In the genomic region with DNA sequence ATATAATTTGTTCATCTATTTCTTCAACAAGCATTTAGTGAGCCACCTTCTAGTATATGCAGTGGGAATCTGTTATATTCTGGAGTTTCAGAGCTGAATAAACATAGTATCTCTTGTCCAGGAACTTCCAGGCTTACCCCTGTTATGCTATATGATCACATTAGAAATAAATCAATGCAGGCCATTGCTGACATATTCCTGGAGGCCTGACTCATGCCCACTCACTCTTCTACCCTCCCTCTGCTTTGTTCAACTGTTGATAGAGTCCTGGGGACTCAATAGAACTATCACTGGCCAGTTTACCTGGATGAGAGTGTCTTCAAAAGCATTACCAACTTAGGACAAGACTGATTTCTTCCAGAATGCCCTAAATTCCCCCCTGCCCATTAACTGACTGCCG, we compare ENCODE assay signal across 18 cellular contexts. TPM values are rescaled to one million over a fixed set of nuclear protein-coding genes. Genes with fewer than 3 reads are reported as not detected.
DNase-seq lines count a peak whose midpoint lies in the region; ATAC-seq and TF ChIP-seq lines count a peak whose summit lies in the region.
"Had no signal": no experiment of that assay in that cellular context is flagged by ENCODE, and none has a peak within 500 bp of the region (broad histone marks: within the 10 kb centered on the region; RNA-seq: fewer than 3 reads in every experiment).

No MANE protein-coding gene starts in this region.

- dilution Hi-C loops in IMR-90 (cut with HindIII; ENCODE audit: low sequenced_read_pairs, unreplicated experiment): no loop called here

- H3F3A ChIP-seq in MM.1S (ENCODE audit: insufficient read depth, low read length): no peaks in the 10 kb centered on the region

- no peak for TF ChIP-seq RAD21 in IMR-90 (IDR thresholded peaks at IDR 0.05; ENCODE audit: low read length)

- ATAC-seq in IMR-90 (ENCODE audit: low read depth) (peak; percentile 91), HG03439 (IDR thresholded peaks at IDR 0.05; ENCODE audit: unreplicated experiment) (no peak)
- ATAC-seq: left lobe of liver; stimulated activated memory B cell treated with anti-CD40 and anti-IgM and Interleukin-4, amounts not matched to agents 10 μg/mL and 1 μg/mL and 100 μg/mL, for 72 hours had no signal

- TF ChIP-seq POLR2A in IMR-90 (IDR thresholded peaks at IDR 0.05; ENCODE audit: low read depth, low read length): no peak

- H3K4me1 ChIP-seq in ACC112 (ENCODE audit: control insufficient read depth, insufficient read depth, low read length, unreplicated experiment) (peaks cover 32% of the 10 kb centered on the region), IMR-90 (ENCODE audit: control insufficient read depth, insufficient read depth, low read length) (peaks cover 4% of the 10 kb centered on the region; the same call in 1 of the 2 replicates), MM.1S (ENCODE audit: low read length) (no peaks in the 10 kb centered on the region)

- no TSS peak for BruUV-seq in IMR-90 (replicated peaks; lab: Mats Ljungman, UMichigan)

- intact Hi-C loops in IMR-90 (cut with micrococcal nuclease): no loop called here

- H3K27ac ChIP-seq in ACC112 (ENCODE audit: low read depth, low read length) (peak overlapping the region; percentile 7; the same call in 1 of the 2 replicates), IMR-90 (ENCODE audit: insufficient read depth, low read length) (no peak overlapping the region), brain microvascular endothelial cell (no peak overlapping the region), MM.1S (ENCODE audit: low read length) (no peak overlapping the region)
- H3K27ac ChIP-seq: epithelial cell of prostate had no signal

- H3K9me2 ChIP-seq in MM.1S (replicated peaks; ENCODE audit: insufficient read depth, low read length): no peaks in the 10 kb centered on the region

- H3K9ac ChIP-seq in IMR-90 (ENCODE audit: low read depth, low read length) (no peak overlapping the region), MM.1S (ENCODE audit: low read length) (no peak overlapping the region)

- no peak overlapping the region; the same call in 1 of the 2 replicates for H2BK20ac ChIP-seq in IMR-90 (ENCODE audit: low read depth, low read length)

- no peaks in the 10 kb centered on the region for H3K79me1 ChIP-seq in IMR-90 (ENCODE audit: low read depth in 1 of 2, low read length in 2 of 2)

- WGBS in IMR-90 (ENCODE audit: extremely low coverage in 2 of 2, insufficient read length in 1 of 2), 2 experiments: 80% methylated on average over 1 of the region's 1 CpG; no CpG with 5 or more reads in 1 of the 2 experiments

- POLR2A ChIA-PET in IMR-90 (lab: Charles Lee; ENCODE audit: unreplicated experiment): no interaction called here

- H3K4ac ChIP-seq in IMR-90 (ENCODE audit: low read depth, low read length): 0 out of 2 replicates have a peak overlapping the region, but pooled peaks have one; percentile 21

- no peak overlapping the region for H3K18ac ChIP-seq in IMR-90 (ENCODE audit: low read depth, low read length)

- H2AFZ ChIP-seq in ACC112 (ENCODE audit: low read length, unreplicated experiment) (no peak overlapping the region), IMR-90 (replicated peaks; ENCODE audit: low read length, poor library complexity) (no peak overlapping the region), MM.1S (ENCODE audit: low read length) (no peak overlapping the region)

- H4K91ac ChIP-seq in IMR-90 (ENCODE audit: insufficient read depth, low read depth, low read length): no peak overlapping the region

- no peaks in the 10 kb centered on the region for H4K20me1 ChIP-seq in IMR-90 (ENCODE audit: insufficient read depth, low read length)
- no peaks in the 10 kb centered on the region for H4K20me1 ChIP-seq in MM.1S (ENCODE audit: insufficient read depth, low read length)

- CTCF ChIA-PET in IMR-90 (lab: Yijun Ruan, JAX): interaction anchor here (0.7 kb wide), 1 partner anchor 9 kb away, joined by 3 read pairs; no protein-coding TSS in a partner anchor

- peak overlapping the region; percentile 63; the same call in 1 of the 2 replicates for H2BK120ac ChIP-seq in IMR-90 (ENCODE audit: low read depth, low read length)

- peak; percentile 78 for DNase-seq in IMR-90
- peak; percentile 32 for DNase-seq in brain microvascular endothelial cell
- peak; percentile 79 for DNase-seq in left kidney (ENCODE audit: low read depth, low spot score)
- no peak for DNase-seq in T-helper 2 cell
- DNase-seq in middle frontal gyrus (ENCODE audit: extremely low spot score, low spot score): no peak
- DNase-seq in MM.1S: no peak
- DNase-seq: 8988T; activated B cell treated with CpG ODN at 0.5 μM for 24 hours; activated T-cell treated with anti-CD3 and anti-CD28 coated beads, Interleukin-2, amount 50 U/mL, for 48 hours; GDM1; Karpas-422; nucleus accumbens; RPMI8226 had no signal

- H4K5ac ChIP-seq in IMR-90 (ENCODE audit: low read depth, low read length): no peak overlapping the region

- H3K9me3 ChIP-seq in IMR-90 (ENCODE audit: control insufficient read depth, insufficient read depth, low read length) (no peaks in the 10 kb centered on the region), MM.1S (replicated peaks; ENCODE audit: insufficient read depth, low read length) (no peaks in the 10 kb centered on the region)

- H3K56ac ChIP-seq in IMR-90 (ENCODE audit: extremely low read depth, insufficient read depth, low read length): no peak overlapping the region

- no peak overlapping the region for H3K4me3 ChIP-seq in ACC112 (ENCODE audit: low read depth, low read length)
- no peak overlapping the region for H3K4me3 ChIP-seq in IMR-90 (ENCODE audit: insufficient read depth, low read depth, low read length)
- H3K4me3 ChIP-seq in brain microvascular endothelial cell (ENCODE audit: low read depth, low read length): no peak overlapping the region
- H3K4me3 ChIP-seq in MM.1S (ENCODE audit: low read length): no peak overlapping the region

- H3K9me1 ChIP-seq in IMR-90 (ENCODE audit: insufficient read depth, low read length): peaks cover 8% of the 10 kb centered on the region

- no peak overlapping the region for H2AK9ac ChIP-seq in IMR-90 (replicated peaks; ENCODE audit: low read depth, low read length, poor library complexity)

- H3K4me2 ChIP-seq in IMR-90 (ENCODE audit: low read depth, low read length) (no peak overlapping the region), MM.1S (ENCODE audit: low read depth, low read length) (no peak overlapping the region)

- no peaks in the 10 kb centered on the region for H3K79me2 ChIP-seq in ACC112 (ENCODE audit: control insufficient read depth, insufficient read depth, low read length, unreplicated experiment)
- H3K79me2 ChIP-seq in MM.1S (ENCODE audit: low read length): no peaks in the 10 kb centered on the region

- no peak overlapping the region for H2AK5ac ChIP-seq in IMR-90 (ENCODE audit: low read depth, low read length)

- no peak overlapping the region for H3K23ac ChIP-seq in IMR-90 (ENCODE audit: low read depth, low read length)

- in situ Hi-C loops in IMR-90 (cut with MboI; ENCODE audit: low sequenced_read_pairs) (no loop called here), brain microvascular endothelial cell (cut with HindIII; ENCODE audit: low pct_ligation_motif_present, low sequenced_read_pairs) (no loop called here)

- no peak for TF ChIP-seq CTCF in IMR-90 (conservative IDR thresholded peaks at IDR 0.05; ENCODE audit: low read depth, low read length)
- TF ChIP-seq CTCF in brain microvascular endothelial cell (IDR thresholded peaks at IDR 0.05; ENCODE audit: low read depth, low read length, missing control alignments): no peak
- no peak for TF ChIP-seq CTCF in MM.1S (IDR thresholded peaks at IDR 0.05; ENCODE audit: low read length)

- H2BK15ac ChIP-seq in IMR-90 (ENCODE audit: low read depth, low read length): no peak overlapping the region

- no peaks in the 10 kb centered on the region for H3K36me3 ChIP-seq in ACC112 (ENCODE audit: insufficient read depth, low read length)
- no peaks in the 10 kb centered on the region for H3K36me3 ChIP-seq in IMR-90 (ENCODE audit: control insufficient read depth, insufficient read depth, low read length)
- H3K36me3 ChIP-seq in brain microvascular endothelial cell (replicated peaks): no peaks in the 10 kb centered on the region
- no peaks in the 10 kb centered on the region for H3K36me3 ChIP-seq in MM.1S (replicated peaks; ENCODE audit: insufficient read depth, low read length)

- 0 out of 2 replicates have a peak overlapping the region, but pooled peaks have one; percentile 52 for H3K14ac ChIP-seq in IMR-90 (replicated peaks; ENCODE audit: low read depth, low read length)

- H4K8ac ChIP-seq in IMR-90 (ENCODE audit: low read depth in 2 of 2, low read length in 2 of 2): no peak overlapping the region

- H2BK5ac ChIP-seq in IMR-90 (ENCODE audit: low read depth, low read length, poor library complexity, severe bottlenecking): no peak overlapping the region

- H3K27me3 ChIP-seq in ACC112 (ENCODE audit: insufficient read depth, low read length): peaks cover 6% of the 10 kb centered on the region; the same call in 1 of the 2 replicates
- H3K27me3 ChIP-seq in IMR-90 (ENCODE audit: control insufficient read depth, insufficient read depth, low read length): no peaks in the 10 kb centered on the region
- H3K27me3 ChIP-seq in brain microvascular endothelial cell (replicated peaks): no peaks in the 10 kb centered on the region
- H3K27me3 ChIP-seq in MM.1S (replicated peaks; ENCODE audit: insufficient read depth, low read length): no peaks in the 10 kb centered on the region

TF ChIP-seq in IMR-90, 13 proteins besides CTCF, POLR2A, EP300 and RAD21:
- TF ChIP-seq, protein P1, sequence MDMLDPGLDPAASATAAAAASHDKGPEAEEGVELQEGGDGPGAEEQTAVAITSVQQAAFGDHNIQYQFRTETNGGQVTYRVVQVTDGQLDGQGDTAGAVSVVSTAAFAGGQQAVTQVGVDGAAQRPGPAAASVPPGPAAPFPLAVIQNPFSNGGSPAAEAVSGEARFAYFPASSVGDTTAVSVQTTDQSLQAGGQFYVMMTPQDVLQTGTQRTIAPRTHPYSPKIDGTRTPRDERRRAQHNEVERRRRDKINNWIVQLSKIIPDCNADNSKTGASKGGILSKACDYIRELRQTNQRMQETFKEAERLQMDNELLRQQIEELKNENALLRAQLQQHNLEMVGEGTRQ (IDR thresholded peaks at IDR 0.05; ENCODE audit: low read depth, low read length): no peak
- TF ChIP-seq FOS (IDR thresholded peaks at IDR 0.05; ENCODE audit: low read depth, low read length): peak; percentile 60; the same call in 1 of the 2 replicates
- no peak for TF ChIP-seq CHD1 (IDR thresholded peaks at IDR 0.05; ENCODE audit: low read depth, low read length)

RNA-seq across cellular contexts. Expression of a gene that starts 29.3 kb away (rescaled TPM):
- total RNA-seq in IMR-90 (2012; rRNA removed): 110 and 189 TPM in 2 replicates
- 76.2 and 90.1 TPM in 2 replicates for polyA plus RNA-seq in IMR-90 (2012; rRNA removed)
- 75.8 and 86.2 TPM in 2 replicates for polyA plus RNA-seq in IMR-90 (2012; cell fraction: cytosol; rRNA removed)
- polyA plus RNA-seq in IMR-90 (2012; cell fraction: nucleus; rRNA removed; ENCODE audit: low replicate concordance): 46.9 and 169 TPM in 2 replicates

RNA-seq across cellular contexts. Expression of a gene that starts 49.8 kb away (rescaled TPM):
- 76.0 and 106 TPM in 2 replicates for total RNA-seq in IMR-90 (2012; rRNA removed)
- polyA plus RNA-seq in IMR-90 (2012; rRNA removed): 40.3 and 50.6 TPM in 2 replicates
- polyA plus RNA-seq in IMR-90 (2012; cell fraction: cytosol; rRNA removed): 18.7 and 20.2 TPM in 2 replicates
- polyA plus RNA-seq in IMR-90 (2012; cell fraction: nucleus; rRNA removed; ENCODE audit: low replicate concordance): 12.7 and 41.7 TPM in 2 replicates

Comparison
In these comparisons a context has a peak if more than half of its experiments do, and no peak if none do; other contexts are left out.
1. DNase-seq: peak in IMR-90 (single experiment), brain microvascular endothelial cell (single experiment) and left kidney (single experiment); none in T-helper 2 cell (0 of 5), middle frontal gyrus (single experiment) and MM.1S (single experiment).